1 cellular context compared by ENCODE assay signal in the genomic region with DNA sequence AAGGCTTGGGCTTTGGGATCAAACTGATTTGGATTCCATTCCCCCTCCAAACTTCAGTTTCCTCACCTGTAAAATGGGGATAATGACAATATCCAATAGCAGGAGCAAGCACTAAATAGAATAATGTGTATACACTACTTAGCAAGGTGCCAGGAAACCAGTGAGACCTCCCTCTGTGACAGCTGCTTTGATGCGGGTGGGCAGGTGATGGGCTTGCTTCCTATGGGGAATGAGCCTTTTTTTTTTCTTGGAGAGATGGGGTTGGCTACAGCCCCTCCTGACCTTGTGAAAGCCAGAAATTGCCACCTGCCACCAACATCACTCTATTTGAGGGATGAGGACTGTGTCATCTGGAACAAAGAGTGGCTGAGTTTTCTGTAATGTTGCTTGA.
TF ChIP-seq lines count a peak whose summit lies in the region.

No MANE protein-coding gene starts in this region.

TF ChIP-seq in WTC11, 78 proteins besides CTCF, POLR2A, EP300 and RAD21 (continued from another document):
- TF ChIP-seq, protein P1, sequence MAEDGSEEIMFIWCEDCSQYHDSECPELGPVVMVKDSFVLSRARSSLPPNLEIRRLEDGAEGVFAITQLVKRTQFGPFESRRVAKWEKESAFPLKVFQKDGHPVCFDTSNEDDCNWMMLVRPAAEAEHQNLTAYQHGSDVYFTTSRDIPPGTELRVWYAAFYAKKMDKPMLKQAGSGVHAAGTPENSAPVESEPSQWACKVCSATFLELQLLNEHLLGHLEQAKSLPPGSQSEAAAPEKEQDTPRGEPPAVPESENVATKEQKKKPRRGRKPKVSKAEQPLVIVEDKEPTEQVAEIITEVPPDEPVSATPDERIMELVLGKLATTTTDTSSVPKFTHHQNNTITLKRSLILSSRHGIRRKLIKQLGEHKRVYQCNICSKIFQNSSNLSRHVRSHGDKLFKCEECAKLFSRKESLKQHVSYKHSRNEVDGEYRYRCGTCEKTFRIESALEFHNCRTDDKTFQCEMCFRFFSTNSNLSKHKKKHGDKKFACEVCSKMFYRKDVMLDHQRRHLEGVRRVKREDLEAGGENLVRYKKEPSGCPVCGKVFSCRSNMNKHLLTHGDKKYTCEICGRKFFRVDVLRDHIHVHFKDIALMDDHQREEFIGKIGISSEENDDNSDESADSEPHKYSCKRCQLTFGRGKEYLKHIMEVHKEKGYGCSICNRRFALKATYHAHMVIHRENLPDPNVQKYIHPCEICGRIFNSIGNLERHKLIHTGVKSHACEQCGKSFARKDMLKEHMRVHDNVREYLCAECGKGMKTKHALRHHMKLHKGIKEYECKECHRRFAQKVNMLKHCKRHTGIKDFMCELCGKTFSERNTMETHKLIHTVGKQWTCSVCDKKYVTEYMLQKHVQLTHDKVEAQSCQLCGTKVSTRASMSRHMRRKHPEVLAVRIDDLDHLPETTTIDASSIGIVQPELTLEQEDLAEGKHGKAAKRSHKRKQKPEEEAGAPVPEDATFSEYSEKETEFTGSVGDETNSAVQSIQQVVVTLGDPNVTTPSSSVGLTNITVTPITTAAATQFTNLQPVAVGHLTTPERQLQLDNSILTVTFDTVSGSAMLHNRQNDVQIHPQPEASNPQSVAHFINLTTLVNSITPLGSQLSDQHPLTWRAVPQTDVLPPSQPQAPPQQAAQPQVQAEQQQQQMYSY (CRISPR knock-in tag; IDR thresholded peaks at IDR 0.05) = no peak
- no peak for TF ChIP-seq NR3C1 (CRISPR knock-in tag; conservative IDR thresholded peaks at IDR 0.05; ENCODE audit: low read depth)
- TF ChIP-seq, protein P2, sequence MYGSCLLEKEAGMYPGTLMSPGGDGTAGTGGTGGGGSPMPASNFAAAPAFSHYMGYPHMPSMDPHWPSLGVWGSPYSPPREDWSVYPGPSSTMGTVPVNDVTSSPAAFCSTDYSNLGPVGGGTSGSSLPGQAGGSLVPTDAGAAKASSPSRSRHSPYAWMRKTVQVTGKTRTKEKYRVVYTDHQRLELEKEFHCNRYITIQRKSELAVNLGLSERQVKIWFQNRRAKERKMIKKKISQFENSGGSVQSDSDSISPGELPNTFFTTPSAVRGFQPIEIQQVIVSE (CRISPR knock-in tag; IDR thresholded peaks at IDR 0.05; ENCODE audit: borderline replicate concordance) = no peak
- TF ChIP-seq, protein P3, sequence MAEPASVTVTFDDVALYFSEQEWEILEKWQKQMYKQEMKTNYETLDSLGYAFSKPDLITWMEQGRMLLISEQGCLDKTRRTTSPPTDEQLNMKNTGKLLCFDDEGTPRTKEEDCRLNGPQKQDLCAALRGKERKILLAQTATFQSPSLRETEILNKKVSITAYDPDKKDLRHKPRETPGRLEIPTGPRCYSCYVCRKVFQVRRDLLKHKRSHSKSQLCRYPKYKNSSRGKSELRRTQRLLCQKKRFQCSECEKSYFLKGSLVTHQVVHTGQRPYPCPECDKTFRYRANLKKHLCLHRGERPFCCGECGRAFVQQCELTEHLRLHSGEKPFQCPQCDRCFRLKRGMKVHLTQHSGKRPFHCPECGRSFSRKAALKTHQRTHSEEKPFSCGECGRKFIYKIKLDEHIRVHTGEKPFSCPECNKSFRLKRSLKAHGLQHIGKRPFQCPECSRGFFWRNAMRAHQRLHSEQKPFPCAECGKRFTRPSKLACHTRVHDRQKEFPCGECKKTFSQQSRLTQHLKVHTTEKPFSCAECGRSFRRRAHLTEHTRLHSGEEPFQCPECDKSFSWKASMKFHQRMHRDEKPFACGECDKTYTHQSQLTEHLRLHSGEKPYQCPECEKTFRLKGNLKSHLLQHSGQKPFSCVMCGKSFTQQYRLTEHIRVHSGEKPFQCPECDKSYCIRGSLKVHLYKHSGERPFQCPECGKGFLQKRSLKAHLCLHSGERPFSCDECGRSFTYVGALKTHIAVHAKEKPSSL (CRISPR knock-in tag; conservative IDR thresholded peaks at IDR 0.05) = no peak
- TF ChIP-seq SMAD4 (CRISPR knock-in tag; IDR thresholded peaks at IDR 0.05) = no peak
TF ChIP-seq in WTC11: peak in this region for 0.
